10 cellular contexts compared by ENCODE assay signal in genomic region chr1:155009221-155009711, GRCh38. TPM values are rescaled to one million over a fixed set of nuclear protein-coding genes. Genes with fewer than 3 reads are reported as not detected.
DNase-seq lines count a peak whose midpoint lies in the region; ATAC-seq and TF ChIP-seq lines count a peak whose summit lies in the region.
"Had no signal": no experiment of that assay in that cellular context is flagged by ENCODE, and none has a peak within 500 bp of the region (broad histone marks: within the 10 kb centered on the region; RNA-seq: fewer than 3 reads in every experiment).

No MANE protein-coding gene starts in this region.

- H3K9me3 Mint-ChIP-seq in activated T-helper 1 cell treated with anti-CD3 and anti-CD28 coated beads, Interleukin-12 subunit alpha, Interleukin-12 subunit beta, Interleukin-2, Interleukin-4 antibody, amounts not matched to agents 30 ng/mL and 10 ng/mL and 1 ng/mL, durations not matched to agents 14 hours and 24 hours and 36 hours, result no peaks in the 10 kb centered on the region
- no peaks in the 10 kb centered on the region for H3K9me3 Mint-ChIP-seq in chondrocyte (ENCODE audit: low read depth)

- no peak overlapping the region for H3K27ac ChIP-seq in Karpas-422 (ENCODE audit: low read length)
- H3K27ac ChIP-seq in right cardiac atrium (ENCODE audit: low read length), result no peak overlapping the region
- peak overlapping the region; percentile 49 to 99 (median 96) for H3K27ac ChIP-seq in skin epidermis

- H3K4me2 ChIP-seq in Karpas-422 (ENCODE audit: low read depth, low read length, poor library complexity, severe bottlenecking), result no peak overlapping the region

- H3K4me3 ChIP-seq in Karpas-422 (ENCODE audit: low read length) (no peak overlapping the region), right cardiac atrium (ENCODE audit: low read length) (no peak overlapping the region), skin epidermis (peak overlapping the region; percentile 36 to 57 (median 41))

- no peaks in the 10 kb centered on the region for H3K9me3 ChIP-seq in Karpas-422 (ENCODE audit: low read length)
- H3K9me3 ChIP-seq in right cardiac atrium (ENCODE audit: control insufficient read depth, low read length), result no peaks in the 10 kb centered on the region

- TF ChIP-seq CTCF in chondrocyte (IDR thresholded peaks at IDR 0.05), result no peak

- no peaks in the 10 kb centered on the region for H3K9me2 ChIP-seq in Karpas-422 (replicated peaks; ENCODE audit: insufficient read depth, low read length)

- H3K4me1 Mint-ChIP-seq in activated T-helper 1 cell treated with anti-CD3 and anti-CD28 coated beads, Interleukin-12 subunit alpha, Interleukin-12 subunit beta, Interleukin-2, Interleukin-4 antibody, amounts not matched to agents 30 ng/mL and 10 ng/mL and 1 ng/mL, durations not matched to agents 14 hours and 24 hours and 36 hours (ENCODE audit: low read depth), result peaks cover 63% of the 10 kb centered on the region
- peaks cover 19% of the 10 kb centered on the region for H3K4me1 Mint-ChIP-seq in chondrocyte (ENCODE audit: low read depth)

- DNase-seq in Karpas-422 (peak; percentile 36), right cardiac atrium (peak in 2 of 3 donors; percentile 53 to 64), NCI-H345 (lab: John Stamatoyannopoulos, UW) (no peak), NCI-H1436 (lab: John Stamatoyannopoulos, UW) (no peak), chondrocyte (ENCODE audit: low spot score) (no peak)
- no peak for DNase-seq in activated T-helper 1 cell treated with anti-CD3 and anti-CD28 coated beads, Interleukin-12 subunit alpha, Interleukin-12 subunit beta, Interleukin-2, Interleukin-4 antibody, amounts not matched to agents 30 ng/mL and 10 ng/mL and 1 ng/mL, durations not matched to agents 14 hours and 24 hours and 36 hours (ENCODE audit: low spot score)
- DNase-seq: erythroblast had no signal

- no peaks in the 10 kb centered on the region for H3K27me3 ChIP-seq in Karpas-422 (ENCODE audit: low read length)
- H3K27me3 ChIP-seq in right cardiac atrium (ENCODE audit: control insufficient read depth, insufficient read depth), result no peaks in the 10 kb centered on the region

- peaks cover 18% of the 10 kb centered on the region for H3K79me2 ChIP-seq in Karpas-422 (ENCODE audit: low read length)

- no peaks in the 10 kb centered on the region for H3K27me3 Mint-ChIP-seq in activated T-helper 1 cell treated with anti-CD3 and anti-CD28 coated beads, Interleukin-12 subunit alpha, Interleukin-12 subunit beta, Interleukin-2, Interleukin-4 antibody, amounts not matched to agents 30 ng/mL and 10 ng/mL and 1 ng/mL, durations not matched to agents 14 hours and 24 hours and 36 hours (ENCODE audit: insufficient read depth)
- H3K27me3 Mint-ChIP-seq in chondrocyte (ENCODE audit: low read depth), result no peaks in the 10 kb centered on the region

- intact Hi-C loops in activated T-helper 1 cell treated with anti-CD3 and anti-CD28 coated beads, Interleukin-12 subunit alpha, Interleukin-12 subunit beta, Interleukin-2, Interleukin-4 antibody, amounts not matched to agents 30 ng/mL and 10 ng/mL and 1 ng/mL, durations not matched to agents 14 hours and 24 hours and 36 hours (cut with micrococcal nuclease), result loop anchor here (2.0 to 5.0 kb wide), 2 partner anchors 163 to 400 kb away; partner anchors contain the start of genes ADAR, KRTCAP2 and TRIM46
- intact Hi-C loops in right cardiac atrium (cut with DNase I), result no loop called here

- no peak overlapping the region for H2AFZ ChIP-seq in Karpas-422 (ENCODE audit: low read length)

- peaks cover 90% of the 10 kb centered on the region for H3K4me1 ChIP-seq in Karpas-422 (ENCODE audit: low read length)
- H3K4me1 ChIP-seq in right cardiac atrium (ENCODE audit: control insufficient read depth, insufficient read depth, low read length), result peaks cover 26% of the 10 kb centered on the region

- WGBS in right cardiac atrium, result 91% methylated on average over 12 of the region's 12 CpGs

- no peaks in the 10 kb centered on the region for H4K20me1 ChIP-seq in Karpas-422 (ENCODE audit: insufficient read depth, low read depth, low read length)

- H3K27ac Mint-ChIP-seq in activated T-helper 1 cell treated with anti-CD3 and anti-CD28 coated beads, Interleukin-12 subunit alpha, Interleukin-12 subunit beta, Interleukin-2, Interleukin-4 antibody, amounts not matched to agents 30 ng/mL and 10 ng/mL and 1 ng/mL, durations not matched to agents 14 hours and 24 hours and 36 hours, result peak overlapping the region; percentile 97
- no peak overlapping the region for H3K27ac Mint-ChIP-seq in chondrocyte (ENCODE audit: unreplicated experiment)

- ATAC-seq in right cardiac atrium (no peak), GM19023 (IDR thresholded peaks at IDR 0.05; ENCODE audit: unreplicated experiment) (no peak)

- H3K9ac ChIP-seq in Karpas-422 (ENCODE audit: low read length), result no peak overlapping the region

- H3K36me3 ChIP-seq in Karpas-422 (ENCODE audit: insufficient read depth, low read length), result no peaks in the 10 kb centered on the region

- H3K4me3 Mint-ChIP-seq in activated T-helper 1 cell treated with anti-CD3 and anti-CD28 coated beads, Interleukin-12 subunit alpha, Interleukin-12 subunit beta, Interleukin-2, Interleukin-4 antibody, amounts not matched to agents 30 ng/mL and 10 ng/mL and 1 ng/mL, durations not matched to agents 14 hours and 24 hours and 36 hours, result peak overlapping the region; percentile 99
- H3K4me3 Mint-ChIP-seq in chondrocyte (ENCODE audit: unreplicated experiment), result no peak overlapping the region

- H3K36me3 Mint-ChIP-seq in activated T-helper 1 cell treated with anti-CD3 and anti-CD28 coated beads, Interleukin-12 subunit alpha, Interleukin-12 subunit beta, Interleukin-2, Interleukin-4 antibody, amounts not matched to agents 30 ng/mL and 10 ng/mL and 1 ng/mL, durations not matched to agents 14 hours and 24 hours and 36 hours (ENCODE audit: low read depth), result peaks cover 47% of the 10 kb centered on the region
- H3K36me3 Mint-ChIP-seq in chondrocyte (ENCODE audit: low read depth), result no peaks in the 10 kb centered on the region

RNA-seq across cellular contexts. Expression of gene ZBTB7B, which starts 6.7 kb away (rescaled TPM):
- total RNA-seq in Karpas-422 (2014; rRNA removed; shearing (Covaris generic); ENCODE audit: low replicate concordance), result 17.1 and 31.0 TPM in 2 replicates
- 166 and 172 TPM in 2 replicates for total RNA-seq in activated T-helper 1 cell treated with anti-CD3 and anti-CD28 coated beads, Interleukin-12 subunit alpha, Interleukin-12 subunit beta, Interleukin-2, Interleukin-4 antibody, amounts not matched to agents 30 ng/mL and 10 ng/mL and 1 ng/mL, durations not matched to agents 14 hours and 24 hours and 36 hours
- total RNA-seq in right cardiac atrium, result 10 to 100 TPM; 40.3 to 66.6 (median 52.7) TPM
- 41.7 TPM for polyA plus RNA-seq in right cardiac atrium
- 34.8 to 42.9 TPM (median 41.1 TPM) in 3 replicates for total RNA-seq in chondrocyte

RNA-seq across cellular contexts. Expression of gene LENEP, which starts 15.9 kb away (rescaled TPM):
- total RNA-seq in Karpas-422 (2014; rRNA removed; shearing (Covaris generic); ENCODE audit: low replicate concordance), result 2.6 TPM in 1 of 2 replicates, not detected in the other
- 1.5 and 1.8 TPM in 2 replicates for total RNA-seq in activated T-helper 1 cell treated with anti-CD3 and anti-CD28 coated beads, Interleukin-12 subunit alpha, Interleukin-12 subunit beta, Interleukin-2, Interleukin-4 antibody, amounts not matched to agents 30 ng/mL and 10 ng/mL and 1 ng/mL, durations not matched to agents 14 hours and 24 hours and 36 hours
- total RNA-seq in right cardiac atrium, result not detected
- not detected for polyA plus RNA-seq in right cardiac atrium
- total RNA-seq in chondrocyte, result 0.72 to 0.85 TPM in 2 of 3 replicates, not detected in the other
- total RNA-seq: myocyte had no signal

RNA-seq across cellular contexts. Expression of gene DCST2, which starts 24.3 kb away (rescaled TPM):
- 1.3 and 3.5 TPM in 2 replicates for total RNA-seq in Karpas-422 (2014; rRNA removed; shearing (Covaris generic); ENCODE audit: low replicate concordance)
- 0.26 and 0.27 TPM in 2 replicates for total RNA-seq in activated T-helper 1 cell treated with anti-CD3 and anti-CD28 coated beads, Interleukin-12 subunit alpha, Interleukin-12 subunit beta, Interleukin-2, Interleukin-4 antibody, amounts not matched to agents 30 ng/mL and 10 ng/mL and 1 ng/mL, durations not matched to agents 14 hours and 24 hours and 36 hours
- under 1 TPM in 3 of 4 donors, not detected in 1; 0.25 to 0.33 (median 0.32) TPM for total RNA-seq in right cardiac atrium
- polyA plus RNA-seq in right cardiac atrium, result 0.23 TPM
- total RNA-seq in chondrocyte, result 0.30 to 0.36 TPM (median 0.36 TPM) in 3 replicates
- total RNA-seq: myocyte had no signal

RNA-seq across cellular contexts. Expression of gene DCST1, which starts 24.4 kb away (rescaled TPM):
- not detected in 2 replicates for total RNA-seq in Karpas-422 (2014; rRNA removed; shearing (Covaris generic); ENCODE audit: low replicate concordance)
- total RNA-seq in activated T-helper 1 cell treated with anti-CD3 and anti-CD28 coated beads, Interleukin-12 subunit alpha, Interleukin-12 subunit beta, Interleukin-2, Interleukin-4 antibody, amounts not matched to agents 30 ng/mL and 10 ng/mL and 1 ng/mL, durations not matched to agents 14 hours and 24 hours and 36 hours, result not detected in 2 replicates
- not detected for total RNA-seq in right cardiac atrium
- polyA plus RNA-seq in right cardiac atrium, result not detected
- total RNA-seq in chondrocyte, result not detected in 3 replicates
- total RNA-seq: myocyte had no signal

RNA-seq across cellular contexts. Expression of gene FLAD1, which starts 26.1 kb away (rescaled TPM):
- total RNA-seq in Karpas-422 (2014; rRNA removed; shearing (Covaris generic); ENCODE audit: low replicate concordance), result 48.7 and 57.3 TPM in 2 replicates
- 69.2 and 74.3 TPM in 2 replicates for total RNA-seq in activated T-helper 1 cell treated with anti-CD3 and anti-CD28 coated beads, Interleukin-12 subunit alpha, Interleukin-12 subunit beta, Interleukin-2, Interleukin-4 antibody, amounts not matched to agents 30 ng/mL and 10 ng/mL and 1 ng/mL, durations not matched to agents 14 hours and 24 hours and 36 hours
- total RNA-seq in right cardiac atrium (10 to 100 TPM; 22.8 to 32.7 (median 25.2) TPM), chondrocyte (23.0 to 30.8 TPM (median 28.7 TPM) in 3 replicates)
- 25.3 TPM for polyA plus RNA-seq in right cardiac atrium

Comparison
In these comparisons a context has a peak if more than half of its experiments do, and no peak if none do; other contexts are left out.
1. DNase-seq: peak in Karpas-422 (single experiment) and right cardiac atrium (2 of 3); none in activated T-helper 1 cell treated with anti-CD3 and anti-CD28 coated beads, Interleukin-12 subunit alpha, Interleukin-12 subunit beta, Interleukin-2, Interleukin-4 antibody, amounts not matched to agents 30 ng/mL and 10 ng/mL and 1 ng/mL, durations not matched to agents 14 hours and 24 hours and 36 hours (single experiment), NCI-H345 (single experiment), NCI-H1436 (single experiment) and chondrocyte (single experiment).
2. H3K27ac ChIP-seq: peak in skin epidermis (21 of 21); none in Karpas-422 (single experiment) and right cardiac atrium (single experiment).
3. H3K4me3 ChIP-seq: peak in skin epidermis (7 of 7); none in Karpas-422 (single experiment) and right cardiac atrium (single experiment).